ENCODE assay signal across 8 cellular contexts in genomic region chrX:11758400-11759171, GRCh38. TPM values are rescaled to one million over a fixed set of nuclear protein-coding genes. Genes with fewer than 3 reads are reported as not detected.
A peak's percentile ranks its signal among the peaks of the same experiment; 100 is the strongest.
DNase-seq lines count a peak whose midpoint lies in the region; ATAC-seq and TF ChIP-seq lines count a peak whose summit lies in the region.

No MANE protein-coding gene starts in this region.

- peaks cover 0 to 24% (median 0%) of the 10 kb centered on the region in 3 donors for H3K36me3 ChIP-seq in tibial nerve

- peak overlapping the region; percentile 96 for H3K4me3 Mint-ChIP-seq in activated naive CD8-positive, alpha-beta T cell treated with anti-CD3 and anti-CD28 coated beads, Interleukin-2, amount 50 U/mL, for 24 hours

- peaks cover 32% of the 10 kb centered on the region for H3K4me1 Mint-ChIP-seq in activated naive CD8-positive, alpha-beta T cell treated with anti-CD3 and anti-CD28 coated beads, Interleukin-2, amount 50 U/mL, for 24 hours

- H3K27me3 Mint-ChIP-seq in activated naive CD8-positive, alpha-beta T cell treated with anti-CD3 and anti-CD28 coated beads, Interleukin-2, amount 50 U/mL, for 24 hours: no peaks in the 10 kb centered on the region

- TF ChIP-seq EP300 in tibial nerve (IDR thresholded peaks at IDR 0.05): peak in 1 of 2 donors; percentile 70

- peak in 1 of 2 donors; percentile 45 for TF ChIP-seq POLR2A in tibial nerve (IDR thresholded peaks at IDR 0.05)

- WGBS in tibial nerve, 2 donors: 0 to 50% methylated on average over 8 to 65 of the region's 66 CpGs

- peak overlapping the region; percentile 61 to 81 (median 65) for H3K4me3 ChIP-seq in tibial nerve

- no peaks in the 10 kb centered on the region for H3K9me3 Mint-ChIP-seq in activated naive CD8-positive, alpha-beta T cell treated with anti-CD3 and anti-CD28 coated beads, Interleukin-2, amount 50 U/mL, for 24 hours

- DNase-seq in GDM1 (lab: John Stamatoyannopoulos, UW): peak; percentile 68
- DNase-seq in HCEC 1CT: peak; percentile 64
- DNase-seq in NCI-H1048 (lab: John Stamatoyannopoulos, UW): peak; percentile 45
- peak; percentile 0 to 14 for DNase-seq in SW 1271 (lab: John Stamatoyannopoulos, UW)
- DNase-seq in activated naive CD8-positive, alpha-beta T cell treated with anti-CD3 and anti-CD28 coated beads, Interleukin-2, amount 50 U/mL, for 24 hours: peak; percentile 90
- DNase-seq in cardiac septum (ENCODE audit: low spot score): peak; percentile 95
- DNase-seq in pons (ENCODE audit: low spot score): peak; percentile 69
- DNase-seq in tibial nerve (ENCODE audit: low spot score in 2 of 2): peak; percentile 62 to 69

- no peaks in the 10 kb centered on the region for H3K9me3 ChIP-seq in tibial nerve

- peak overlapping the region; percentile 98 for H3K27ac Mint-ChIP-seq in activated naive CD8-positive, alpha-beta T cell treated with anti-CD3 and anti-CD28 coated beads, Interleukin-2, amount 50 U/mL, for 24 hours

- H3K27me3 ChIP-seq in tibial nerve: no peaks in the 10 kb centered on the region

- H3K36me3 Mint-ChIP-seq in activated naive CD8-positive, alpha-beta T cell treated with anti-CD3 and anti-CD28 coated beads, Interleukin-2, amount 50 U/mL, for 24 hours (ENCODE audit: low read depth): peaks cover 25% of the 10 kb centered on the region

- intact Hi-C loops in cardiac septum (cut with DNase I): no loop called here

- peak; percentile 69 to 89 (median 81) for TF ChIP-seq CTCF in tibial nerve (IDR thresholded peaks at IDR 0.05)

- ATAC-seq in activated naive CD8-positive, alpha-beta T cell treated with anti-CD3 and anti-CD28 coated beads, Interleukin-2, amount 50 U/mL, for 24 hours: peak; percentile 51

- H3K4me1 ChIP-seq in tibial nerve: peaks cover 0 to 10% (median 0%) of the 10 kb centered on the region in 4 donors

- H3K27ac ChIP-seq in tibial nerve: peak overlapping the region; percentile 86 to 94 (median 89)

RNA-seq across cellular contexts. Expression of gene MSL3, which starts 0.5 kb away (rescaled TPM):
- total RNA-seq in cardiac septum: 11.0 TPM
- 10 to 100 TPM; 19.4 to 30.4 (median 27.3) TPM for total RNA-seq in tibial nerve

Comparison
In these comparisons a context has a peak if more than half of its experiments do, and no peak if none do; other contexts are left out.
1. Peak in every context shown above with its lines: DNase-seq, ATAC-seq, H3K4me3 ChIP-seq and H3K27ac ChIP-seq.
2. DNase-seq: peak in every context shown above with its lines; median percentile 95 in cardiac septum; 90 in activated naive CD8-positive, alpha-beta T cell treated with anti-CD3 and anti-CD28 coated beads, Interleukin-2, amount 50 U/mL, for 24 hours; 69 in pons; 68 in GDM1; 66 in tibial nerve; 64 in HCEC 1CT; 45 in NCI-H1048; 7 in SW 1271.